8 cellular contexts compared by ENCODE assay signal in the genomic region with DNA sequence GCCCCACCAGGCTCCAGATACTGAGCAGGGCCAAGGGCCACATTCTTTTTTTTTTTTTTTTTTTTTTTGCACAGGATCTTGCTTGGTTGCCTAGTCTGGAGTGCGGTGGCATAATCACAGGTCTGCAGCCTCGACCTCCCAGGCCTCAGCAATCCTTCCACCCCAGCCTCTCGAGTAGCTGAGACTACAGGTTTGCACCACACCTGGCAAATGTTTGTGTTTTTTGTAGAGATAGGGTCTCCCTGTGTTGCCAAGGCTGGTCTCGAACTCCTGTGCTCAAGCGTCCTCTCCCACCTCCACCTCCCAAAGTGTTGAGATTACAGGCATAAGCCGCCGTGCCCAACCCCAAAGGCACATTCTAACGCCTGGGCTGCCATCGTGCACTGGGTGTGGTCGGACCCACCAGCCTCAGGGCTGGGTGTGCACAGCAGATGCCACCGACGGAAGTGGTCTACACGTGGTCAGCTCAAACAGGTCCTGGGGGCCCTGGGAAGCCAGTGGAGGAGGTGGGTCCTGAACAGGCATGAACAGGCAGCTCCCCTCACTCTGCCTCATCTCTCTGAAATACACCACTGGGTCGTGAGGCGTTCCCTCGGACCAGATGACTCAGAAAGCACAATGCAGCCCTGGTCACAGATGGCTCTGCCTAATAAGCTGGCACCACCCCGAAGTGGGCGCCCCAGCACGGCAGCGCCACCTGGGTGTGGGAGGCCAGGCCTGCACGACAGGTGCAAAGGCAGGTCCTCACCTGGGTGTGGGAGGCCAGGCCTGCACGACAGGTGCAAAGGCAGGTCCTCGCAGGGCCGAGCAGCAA. TPM values are rescaled to one million over a fixed set of nuclear protein-coding genes. Genes with fewer than 3 reads are reported as not detected.
DNase-seq lines count a peak whose midpoint lies in the region; ATAC-seq, FAIRE-seq and TF ChIP-seq lines count a peak whose summit lies in the region.

No MANE protein-coding gene starts in this region.

- no peak overlapping the region for H2AFZ ChIP-seq in endothelial cell of umbilical vein (ENCODE audit: low read depth, low read length)

- BruUV-seq in endothelial cell of umbilical vein (replicated peaks; lab: Mats Ljungman, UMichigan) = no TSS peak

- no peaks in the 10 kb centered on the region for H3K4me1 ChIP-seq in endothelial cell of umbilical vein (ENCODE audit: control insufficient read depth, extremely low read depth, insufficient read depth, low read length)

- H4K20me1 ChIP-seq in endothelial cell of umbilical vein (replicated peaks; ENCODE audit: control insufficient read depth, extremely low read depth, insufficient read depth, low read length) = no peaks in the 10 kb centered on the region

- no peak for ATAC-seq in HG03045 (IDR thresholded peaks at IDR 0.05; ENCODE audit: unreplicated experiment)

- dilution Hi-C loops in endothelial cell of umbilical vein (cut with MboI; ENCODE audit: extremely low pct_ligation_motif_present, low sequenced_read_pairs) = no loop called here

- H3K27me3 ChIP-seq in MG63 (0 out of 2 replicates have a peak, but pooled peaks cover 4% of the 10 kb centered on the region), endothelial cell of umbilical vein (ENCODE audit: control insufficient read depth in 2 of 2, insufficient read depth in 2 of 2, low read length in 2 of 2) (peaks cover 13% of the 10 kb centered on the region in 2 experiments)

- no peak overlapping the region for H3K9ac ChIP-seq in endothelial cell of umbilical vein (replicated peaks; ENCODE audit: extremely low read depth, insufficient read depth, low read length)

- FAIRE-seq in endothelial cell of umbilical vein (lab: Jason Lieb, UNC) = no peak

- DNase-seq in DMS53 treated with DMSO at 0.1 percent for 48 hours (lab: John Stamatoyannopoulos, UW; ENCODE audit: unreplicated experiment) (peak; percentile 95), MG63 (peak; percentile 72), endothelial cell of umbilical vein (ENCODE audit: low read depth, low spot score) (peak; percentile 37), retinal pigment epithelial cell (ENCODE audit: low read depth) (no peak), amygdala (lab: John Stamatoyannopoulos, UW) (no peak), cortex of kidney (lab: John Stamatoyannopoulos, UW) (no peak)
- DNase-seq in activated CD4-positive, alpha-beta T cell treated with anti-CD3 and anti-CD28 coated beads for 1 hour = peak; percentile 53

- CTCF ChIA-PET in endothelial cell of umbilical vein (lab: Charles Lee) = interaction anchor here (1.0 to 8.9 kb wide), 6 partner anchors 33 to 155 kb away, joined by 3 to 79 read pairs (median 12); partner anchors contain the start of genes IFITM2 and PTDSS2

- H3K79me2 ChIP-seq in endothelial cell of umbilical vein (ENCODE audit: control insufficient read depth, insufficient read depth, low read length) = no peaks in the 10 kb centered on the region

- H3K36me3 ChIP-seq in MG63 (no peaks in the 10 kb centered on the region), endothelial cell of umbilical vein (ENCODE audit: control insufficient read depth in 2 of 2, extremely low read depth in 1 of 2, insufficient read depth in 2 of 2, low read length in 2 of 2) (no peaks in the 10 kb centered on the region)

- H3K27ac ChIP-seq in endothelial cell of umbilical vein (ENCODE audit: insufficient read depth, low read depth, low read length) = no peak overlapping the region

- intact Hi-C loops in endothelial cell of umbilical vein (cut with micrococcal nuclease) = no loop called here

- H3K9me3 ChIP-seq in MG63 (peaks cover 2% of the 10 kb centered on the region; the same call in 1 of the 2 replicates), endothelial cell of umbilical vein (replicated peaks; ENCODE audit: control insufficient read depth, insufficient read depth, low read length) (no peaks in the 10 kb centered on the region)

- H3K9me1 ChIP-seq in endothelial cell of umbilical vein (replicated peaks; ENCODE audit: control insufficient read depth, extremely low read depth, insufficient read depth, low read length) = no peaks in the 10 kb centered on the region

- no peak overlapping the region for H3K4me2 ChIP-seq in endothelial cell of umbilical vein (ENCODE audit: insufficient read depth, low read length)

- no peak for TF ChIP-seq POLR2A in endothelial cell of umbilical vein (IDR thresholded peaks at IDR 0.05; ENCODE audit: low read depth, low read length)

- TF ChIP-seq CTCF in endothelial cell of umbilical vein (IDR thresholded peaks at IDR 0.05; ENCODE audit: extremely low read depth in 1 of 2, insufficient read depth in 1 of 2, low read depth in 1 of 2, low read length in 2 of 2) (peak in 1 of 2 donors; percentile 61), retinal pigment epithelial cell (conservative IDR thresholded peaks at IDR 0.05; ENCODE audit: low read depth, low read length) (peak; percentile 55)

- H3K4me3 ChIP-seq in MG63 = no peak overlapping the region
- H3K4me3 ChIP-seq in endothelial cell of umbilical vein (replicated peaks in 1 of 3; ENCODE audit: insufficient read depth in 1 of 3, low read depth in 1 of 3, low read length in 3 of 3) = no peak overlapping the region
- H3K4me3 ChIP-seq in retinal pigment epithelial cell (ENCODE audit: low read length) = no peak overlapping the region

- POLR2A ChIA-PET in endothelial cell of umbilical vein (lab: Charles Lee) = no interaction called here

TF ChIP-seq in endothelial cell of umbilical vein, 7 proteins besides CTCF, POLR2A, EP300 and RAD21 (continues in another document):
- TF ChIP-seq GATA2 (IDR thresholded peaks at IDR 0.05; ENCODE audit: insufficient read depth, insufficient read length, low read depth, low read length) (no peak), EZH2 (IDR thresholded peaks at IDR 0.05; ENCODE audit: borderline replicate concordance, low read depth, low read length, severe bottlenecking) (no peak)
- TF ChIP-seq, protein P1, sequence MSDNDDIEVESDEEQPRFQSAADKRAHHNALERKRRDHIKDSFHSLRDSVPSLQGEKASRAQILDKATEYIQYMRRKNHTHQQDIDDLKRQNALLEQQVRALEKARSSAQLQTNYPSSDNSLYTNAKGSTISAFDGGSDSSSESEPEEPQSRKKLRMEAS (IDR thresholded peaks at IDR 0.05; ENCODE audit: insufficient read depth, insufficient read length) = no peak

RNA-seq across cellular contexts. Expression of gene B4GALNT4, which starts 5.1 kb away (rescaled TPM):
- total RNA-seq in MG63 (2014; rRNA removed; shearing (Covaris generic); ENCODE audit: low replicate concordance) = 27.5 and 49.8 TPM in 2 replicates
- 5.2 and 9.6 TPM in 2 replicates for total RNA-seq in endothelial cell of umbilical vein
- 7.9 and 9.2 TPM in 2 replicates for polyA plus RNA-seq in endothelial cell of umbilical vein
- 2.9 and 4.5 TPM in 2 replicates for polyA plus RNA-seq in endothelial cell of umbilical vein (2011; cell fraction: cytosol; rRNA removed)
- 30.5 and 34.8 TPM in 2 replicates for polyA plus RNA-seq in endothelial cell of umbilical vein (2011; cell fraction: nucleus; rRNA removed)
- polyA plus RNA-seq in endothelial cell of umbilical vein (2012) = 6.4 and 10.6 TPM in 2 replicates
- 1.5 and 3.3 TPM in 2 replicates for polyA minus RNA-seq in endothelial cell of umbilical vein
- polyA minus RNA-seq in endothelial cell of umbilical vein (2011; cell fraction: cytosol; rRNA and poly(A)+ RNA removed) = not detected
- polyA minus RNA-seq in endothelial cell of umbilical vein (2011; cell fraction: nucleus; rRNA and poly(A)+ RNA removed) = 1.1 and 7.5 TPM in 2 replicates

RNA-seq across cellular contexts. Expression of gene PKP3, which starts 29.9 kb away (rescaled TPM):
- 7.6 and 24.1 TPM in 2 replicates for total RNA-seq in MG63 (2014; rRNA removed; shearing (Covaris generic); ENCODE audit: low replicate concordance)
- total RNA-seq in endothelial cell of umbilical vein = 0.27 and 0.30 TPM in 2 replicates
- 0.33 and 0.59 TPM in 2 replicates for polyA plus RNA-seq in endothelial cell of umbilical vein
- 0.18 and 0.37 TPM in 2 replicates for polyA plus RNA-seq in endothelial cell of umbilical vein (2011; cell fraction: cytosol; rRNA removed)
- 0.18 and 0.30 TPM in 2 replicates for polyA plus RNA-seq in endothelial cell of umbilical vein (2011; cell fraction: nucleus; rRNA removed)
- polyA plus RNA-seq in endothelial cell of umbilical vein (2012) = 0.37 and 0.59 TPM in 2 replicates
- polyA minus RNA-seq in endothelial cell of umbilical vein = 0.49 and 1.2 TPM in 2 replicates
- 47.4 TPM for polyA minus RNA-seq in endothelial cell of umbilical vein (2011; cell fraction: cytosol; rRNA and poly(A)+ RNA removed)
- 0.38 and 1.7 TPM in 2 replicates for polyA minus RNA-seq in endothelial cell of umbilical vein (2011; cell fraction: nucleus; rRNA and poly(A)+ RNA removed)

RNA-seq across cellular contexts. Expression of gene IFITM3, which starts 43.5 kb away (rescaled TPM):
- 62.7 and 85.0 TPM in 2 replicates for total RNA-seq in MG63 (2014; rRNA removed; shearing (Covaris generic); ENCODE audit: low replicate concordance)
- 323 and 416 TPM in 2 replicates for total RNA-seq in endothelial cell of umbilical vein
- polyA plus RNA-seq in endothelial cell of umbilical vein = 950 and 1,150 TPM in 2 replicates
- polyA plus RNA-seq in endothelial cell of umbilical vein (2011; cell fraction: cytosol; rRNA removed) = 508 and 687 TPM in 2 replicates
- 108 and 156 TPM in 2 replicates for polyA plus RNA-seq in endothelial cell of umbilical vein (2011; cell fraction: nucleus; rRNA removed)
- polyA plus RNA-seq in endothelial cell of umbilical vein (2012) = 954 and 1,155 TPM in 2 replicates
- 307 and 358 TPM in 2 replicates for polyA minus RNA-seq in endothelial cell of umbilical vein
- polyA minus RNA-seq in endothelial cell of umbilical vein (2011; cell fraction: cytosol; rRNA and poly(A)+ RNA removed) = 507 TPM
- polyA minus RNA-seq in endothelial cell of umbilical vein (2011; cell fraction: nucleus; rRNA and poly(A)+ RNA removed) = 50.7 and 85.4 TPM in 2 replicates

RNA-seq across cellular contexts. Expression of gene IFITM1, which starts 50.3 kb away (rescaled TPM):
- total RNA-seq in MG63 (2014; rRNA removed; shearing (Covaris generic); ENCODE audit: low replicate concordance) = 26.5 and 62.6 TPM in 2 replicates
- 4.0 and 11.5 TPM in 2 replicates for total RNA-seq in endothelial cell of umbilical vein
- 24.6 and 34.1 TPM in 2 replicates for polyA plus RNA-seq in endothelial cell of umbilical vein
- 16.0 and 16.3 TPM in 2 replicates for polyA plus RNA-seq in endothelial cell of umbilical vein (2011; cell fraction: cytosol; rRNA removed)
- 3.6 and 5.7 TPM in 2 replicates for polyA plus RNA-seq in endothelial cell of umbilical vein (2011; cell fraction: nucleus; rRNA removed)
- 4.2 and 10.0 TPM in 2 replicates for polyA plus RNA-seq in endothelial cell of umbilical vein (2012)
- polyA minus RNA-seq in endothelial cell of umbilical vein = 29.1 and 50.9 TPM in 2 replicates
- 128 TPM for polyA minus RNA-seq in endothelial cell of umbilical vein (2011; cell fraction: cytosol; rRNA and poly(A)+ RNA removed)
- polyA minus RNA-seq in endothelial cell of umbilical vein (2011; cell fraction: nucleus; rRNA and poly(A)+ RNA removed) = 0.72 and 3.4 TPM in 2 replicates

RNA-seq across cellular contexts. Expression of gene SIGIRR, which starts 50.6 kb away (rescaled TPM):
- total RNA-seq in MG63 (2014; rRNA removed; shearing (Covaris generic); ENCODE audit: low replicate concordance) = 28.8 and 89.5 TPM in 2 replicates
- 51.9 and 52.3 TPM in 2 replicates for total RNA-seq in endothelial cell of umbilical vein
- 70.9 and 104 TPM in 2 replicates for polyA plus RNA-seq in endothelial cell of umbilical vein
- polyA plus RNA-seq in endothelial cell of umbilical vein (2011; cell fraction: cytosol; rRNA removed) = 32.3 and 43.8 TPM in 2 replicates
- polyA plus RNA-seq in endothelial cell of umbilical vein (2011; cell fraction: nucleus; rRNA removed) = 60.1 and 68.6 TPM in 2 replicates
- polyA plus RNA-seq in endothelial cell of umbilical vein (2012) = 46.1 and 72.9 TPM in 2 replicates
- polyA minus RNA-seq in endothelial cell of umbilical vein = 9.2 and 17.6 TPM in 2 replicates
- polyA minus RNA-seq in endothelial cell of umbilical vein (2011; cell fraction: cytosol; rRNA and poly(A)+ RNA removed) = 6.0 TPM
- polyA minus RNA-seq in endothelial cell of umbilical vein (2011; cell fraction: nucleus; rRNA and poly(A)+ RNA removed) = 8.4 and 15.1 TPM in 2 replicates

Comparison
In these comparisons a context has a peak if more than half of its experiments do, and no peak if none do; other contexts are left out.
1. DNase-seq: peak in DMS53 treated with DMSO at 0.1 percent for 48 hours (single experiment), MG63 (single experiment), activated CD4-positive, alpha-beta T cell treated with anti-CD3 and anti-CD28 coated beads for 1 hour (single experiment) and endothelial cell of umbilical vein (single experiment); none in retinal pigment epithelial cell (single experiment), amygdala (0 of 56) and cortex of kidney (single experiment).